In genomic region chr19:47112664-47113445, GRCh38 we compare ENCODE assay signal across 8 cellular contexts. TPM values are rescaled to one million over a fixed set of nuclear protein-coding genes. Genes with fewer than 3 reads are reported as not detected.
DNase-seq lines count a peak whose midpoint lies in the region; ATAC-seq, FAIRE-seq and TF ChIP-seq lines count a peak whose summit lies in the region.

No MANE protein-coding gene starts in this region.

- peak; percentile 75 for ATAC-seq in GM21528 (IDR thresholded peaks at IDR 0.05; ENCODE audit: low FRiP score, unreplicated experiment)

- H3K36me3 ChIP-seq in OCI-LY3 (replicated peaks; ENCODE audit: low read depth, low read length) (peaks cover 34% of the 10 kb centered on the region), endothelial cell of umbilical vein (ENCODE audit: control insufficient read depth in 2 of 2, extremely low read depth in 1 of 2, insufficient read depth in 2 of 2, low read length in 2 of 2) (no peaks in the 10 kb centered on the region)

- TSS peak; percentile 14 for BruUV-seq in endothelial cell of umbilical vein (replicated peaks; lab: Mats Ljungman, UMichigan)

- H3K27ac ChIP-seq in OCI-LY3 (ENCODE audit: low read length) (peak overlapping the region; percentile 92), endothelial cell of umbilical vein (ENCODE audit: insufficient read depth, low read depth, low read length) (peak overlapping the region; percentile 92)

- H3K9ac ChIP-seq in OCI-LY3 (ENCODE audit: low read length) (peak overlapping the region; percentile 100), endothelial cell of umbilical vein (replicated peaks; ENCODE audit: extremely low read depth, insufficient read depth, low read length) (peak overlapping the region; percentile 99)

- DNase-seq in DMS 273 treated with DMSO at 0.1 percent for 48 hours (lab: John Stamatoyannopoulos, UW) = peak; percentile 98
- DNase-seq in HuH-7.5 (ENCODE audit: low spot score) = peak; percentile 84
- DNase-seq in activated T-cell treated with anti-CD3 and anti-CD28 coated beads for 24 hours (ENCODE audit: low read depth) = peak; percentile 99
- peak; percentile 100 for DNase-seq in endothelial cell of umbilical vein (ENCODE audit: low read depth, low spot score)
- DNase-seq in midbrain (lab: John Stamatoyannopoulos, UW) = peak; percentile 99
- DNase-seq in stimulated activated CD8-positive, alpha-beta memory T cell treated with anti-CD3 and anti-CD28 coated beads, Interleukin-15, amount 100 ng/mL, for 48 hours (ENCODE audit: low read depth in 2 of 2) = peak; percentile 99 to 100

- no peaks in the 10 kb centered on the region for H3K9me1 ChIP-seq in endothelial cell of umbilical vein (replicated peaks; ENCODE audit: control insufficient read depth, extremely low read depth, insufficient read depth, low read length)

- TF ChIP-seq POLR2A in endothelial cell of umbilical vein (IDR thresholded peaks at IDR 0.05; ENCODE audit: low read depth, low read length) = no peak

- FAIRE-seq in endothelial cell of umbilical vein (lab: Jason Lieb, UNC) = peak; percentile 98

- no peak overlapping the region for H2AFZ ChIP-seq in OCI-LY3 (ENCODE audit: low read depth, low read length)
- H2AFZ ChIP-seq in endothelial cell of umbilical vein (ENCODE audit: low read depth, low read length) = peak overlapping the region; percentile 0

- H3K4me2 ChIP-seq in OCI-LY3 (ENCODE audit: low read length) (peak overlapping the region; percentile 85), endothelial cell of umbilical vein (ENCODE audit: insufficient read depth, low read length) (peak overlapping the region; percentile 51)

- H3K4me3 ChIP-seq in OCI-LY3 (ENCODE audit: low read length) = peak overlapping the region; percentile 89
- H3K4me3 ChIP-seq in endothelial cell of umbilical vein (replicated peaks in 1 of 3; ENCODE audit: insufficient read depth in 1 of 3, low read depth in 1 of 3, low read length in 3 of 3) = peak overlapping the region; percentile 79 to 94 (median 80)

- H4K20me1 ChIP-seq in OCI-LY3 (ENCODE audit: insufficient read depth, low read length) (no peaks in the 10 kb centered on the region), endothelial cell of umbilical vein (replicated peaks; ENCODE audit: control insufficient read depth, extremely low read depth, insufficient read depth, low read length) (no peaks in the 10 kb centered on the region)

- POLR2A ChIA-PET in endothelial cell of umbilical vein (lab: Charles Lee) = interaction anchor here (0.6 to 1.3 kb wide), 13 partner anchors 9 to 161 kb away, joined by 3 to 12 read pairs (median 4); partner anchors contain the start of genes CCDC9 and SAE1

- H3K27me3 ChIP-seq in OCI-LY3 (ENCODE audit: low read depth, low read length) (peaks cover 6% of the 10 kb centered on the region), endothelial cell of umbilical vein (ENCODE audit: control insufficient read depth in 2 of 2, insufficient read depth in 2 of 2, low read length in 2 of 2) (no peaks in the 10 kb centered on the region)

- CTCF ChIA-PET in endothelial cell of umbilical vein (lab: Charles Lee) = interaction anchor here (0.6 to 2.5 kb wide), 17 partner anchors 10 to 324 kb away, joined by 3 to 26 read pairs (median 4); partner anchors contain the start of gene SAE1

- intact Hi-C loops in endothelial cell of umbilical vein (cut with micrococcal nuclease) = loop anchor here (1.0 to 5.0 kb wide), 4 partner anchors 18 to 251 kb away; partner anchors contain the start of genes ARHGAP35, SAE1 and TMEM160

- dilution Hi-C loops in endothelial cell of umbilical vein (cut with MboI; ENCODE audit: extremely low pct_ligation_motif_present, low sequenced_read_pairs) = no loop called here

- peaks cover 27% of the 10 kb centered on the region for H3K4me1 ChIP-seq in OCI-LY3 (ENCODE audit: low read length)
- H3K4me1 ChIP-seq in endothelial cell of umbilical vein (ENCODE audit: control insufficient read depth, extremely low read depth, insufficient read depth, low read length) = peaks cover 27% of the 10 kb centered on the region

- H3K9me3 ChIP-seq in OCI-LY3 (ENCODE audit: insufficient read depth, low read length) (no peaks in the 10 kb centered on the region), endothelial cell of umbilical vein (replicated peaks; ENCODE audit: control insufficient read depth, insufficient read depth, low read length) (no peaks in the 10 kb centered on the region)

- H3K79me2 ChIP-seq in OCI-LY3 (ENCODE audit: low read length) = peaks cover 42% of the 10 kb centered on the region
- H3K79me2 ChIP-seq in endothelial cell of umbilical vein (ENCODE audit: control insufficient read depth, insufficient read depth, low read length) = peaks cover 40% of the 10 kb centered on the region

- TF ChIP-seq CTCF in OCI-LY3 (IDR thresholded peaks at IDR 0.05; ENCODE audit: low read depth, low read length) (no peak), endothelial cell of umbilical vein (IDR thresholded peaks at IDR 0.05; ENCODE audit: extremely low read depth in 1 of 2, insufficient read depth in 1 of 2, low read depth in 1 of 2, low read length in 2 of 2) (no peak)

TF ChIP-seq in endothelial cell of umbilical vein, 7 proteins besides CTCF, POLR2A, EP300 and RAD21:
- TF ChIP-seq GATA2 (IDR thresholded peaks at IDR 0.05; ENCODE audit: insufficient read depth, insufficient read length, low read depth, low read length) = no peak
- TF ChIP-seq JUN (IDR thresholded peaks at IDR 0.05; ENCODE audit: borderline replicate concordance, insufficient read depth, insufficient read length, low read depth) = no peak
- TF ChIP-seq POLR2AphosphoS5 (IDR thresholded peaks at IDR 0.05; ENCODE audit: insufficient read depth, low read depth, low read length) = no peak
- TF ChIP-seq MAX (IDR thresholded peaks at IDR 0.05; ENCODE audit: insufficient read depth, insufficient read length) = peak; percentile 99
- no peak for TF ChIP-seq EZH2 (IDR thresholded peaks at IDR 0.05; ENCODE audit: borderline replicate concordance, low read depth, low read length, severe bottlenecking)

RNA-seq across cellular contexts. Expression of gene ZC3H4, which starts 0.7 kb away (rescaled TPM):
- total RNA-seq in endothelial cell of umbilical vein = 56.4 and 63.9 TPM in 2 replicates
- polyA plus RNA-seq in endothelial cell of umbilical vein = 5.5 and 6.2 TPM in 2 replicates
- 9.7 and 10.9 TPM in 2 replicates for polyA plus RNA-seq in endothelial cell of umbilical vein (2011; cell fraction: cytosol; rRNA removed)
- polyA plus RNA-seq in endothelial cell of umbilical vein (2011; cell fraction: nucleus; rRNA removed) = 20.4 and 22.2 TPM in 2 replicates
- polyA plus RNA-seq in endothelial cell of umbilical vein (2012) = 21.3 and 33.9 TPM in 2 replicates
- 11.9 and 13.3 TPM in 2 replicates for polyA minus RNA-seq in endothelial cell of umbilical vein
- polyA minus RNA-seq in endothelial cell of umbilical vein (2011; cell fraction: cytosol; rRNA and poly(A)+ RNA removed) = 9.5 TPM
- 12.1 and 13.1 TPM in 2 replicates for polyA minus RNA-seq in endothelial cell of umbilical vein (2011; cell fraction: nucleus; rRNA and poly(A)+ RNA removed)

RNA-seq across cellular contexts. Expression of gene SAE1, which starts 17.8 kb away (rescaled TPM):
- 219 and 223 TPM in 2 replicates for total RNA-seq in endothelial cell of umbilical vein
- polyA plus RNA-seq in endothelial cell of umbilical vein = 145 and 165 TPM in 2 replicates
- 219 and 237 TPM in 2 replicates for polyA plus RNA-seq in endothelial cell of umbilical vein (2011; cell fraction: cytosol; rRNA removed)
- 101 and 130 TPM in 2 replicates for polyA plus RNA-seq in endothelial cell of umbilical vein (2011; cell fraction: nucleus; rRNA removed)
- polyA plus RNA-seq in endothelial cell of umbilical vein (2012) = 191 and 235 TPM in 2 replicates
- polyA minus RNA-seq in endothelial cell of umbilical vein = 107 and 111 TPM in 2 replicates
- polyA minus RNA-seq in endothelial cell of umbilical vein (2011; cell fraction: cytosol; rRNA and poly(A)+ RNA removed) = 50.6 TPM
- 25.6 and 34.4 TPM in 2 replicates for polyA minus RNA-seq in endothelial cell of umbilical vein (2011; cell fraction: nucleus; rRNA and poly(A)+ RNA removed)

Comparison
In these comparisons a context has a peak if more than half of its experiments do, and no peak if none do; other contexts are left out.
1. Peak in every context shown above with its lines: DNase-seq, ATAC-seq, H3K4me3 ChIP-seq and H3K27ac ChIP-seq.